ENCODE assay signal across 16 cellular contexts in genomic region chr6:18439581-18439980, GRCh38.
DNase-seq lines count a peak whose midpoint lies in the region; ATAC-seq and TF ChIP-seq lines count a peak whose summit lies in the region.
"Had no signal": no experiment of that assay in that cellular context is flagged by ENCODE, and none has a peak within 500 bp of the region (broad histone marks: within the 10 kb centered on the region; RNA-seq: fewer than 3 reads in every experiment).

No MANE protein-coding gene starts in this region.

- H3K4me1 Mint-ChIP-seq in stimulated activated effector memory CD8-positive, alpha-beta T cell treated with anti-CD3 and anti-CD28 coated beads, Interleukin-12 subunit alpha, Interleukin-12 subunit beta, amount 100 ng/mL, for 72 hours: no peaks in the 10 kb centered on the region
- H3K4me1 Mint-ChIP-seq: CD4-positive, alpha-beta memory T cell had no signal

- no peak for TF ChIP-seq CTCF in HEK293 (tag by site-specific recombination; IDR thresholded peaks at IDR 0.05)
- TF ChIP-seq CTCF in Loucy (conservative IDR thresholded peaks at IDR 0.05; ENCODE audit: low read length): no peak
- no peak for TF ChIP-seq CTCF in coronary artery (IDR thresholded peaks at IDR 0.05)

- H3K36me3 ChIP-seq in HEK293 (ENCODE audit: control insufficient read depth in 2 of 2, insufficient read depth in 1 of 2, low read length in 2 of 2) (no peaks in the 10 kb centered on the region), Loucy (ENCODE audit: insufficient read depth, low read length) (no peaks in the 10 kb centered on the region)
- H3K36me3 ChIP-seq: SJCRH30 had no signal

- DNase-seq in iris pigment epithelial cell (ENCODE audit: low read depth) (peak; percentile 17), coronary artery (ENCODE audit: low spot score) (no peak), dedifferentiated amniotic fluid mesenchymal stem cell (ENCODE audit: extremely low spot score) (no peak)
- DNase-seq in stimulated activated effector memory CD8-positive, alpha-beta T cell treated with anti-CD3 and anti-CD28 coated beads, Interleukin-12 subunit alpha, Interleukin-12 subunit beta, amount 100 ng/mL, for 72 hours (ENCODE audit: low spot score in 2 of 2): no peak
- DNase-seq in stimulated activated CD4-positive, alpha-beta T cell treated with anti-CD3 and anti-CD28 coated beads, Interleukin-15, amount 100 ng/mL, for 24 hours: no peak
- DNase-seq: Calu3; CD4-positive, alpha-beta memory T cell; H7; NCI-H187; NCI-H2171 treated with DMSO at 0.1 percent for 48 hours; NCI-H748 treated with DMSO at 0.1 percent for 48 hours; SJCRH30 had no signal

- no peaks in the 10 kb centered on the region for H3K4me1 ChIP-seq in HEK293 (ENCODE audit: control insufficient read depth, insufficient read depth, low read length)
- peaks cover 23% of the 10 kb centered on the region for H3K4me1 ChIP-seq in Loucy (ENCODE audit: insufficient read depth, low read length, poor library complexity, severe bottlenecking)
- H3K4me1 ChIP-seq: SJCRH30 had no signal

- H3K4me3 ChIP-seq in HEK293 (ENCODE audit: low read depth, low read length) (no peak overlapping the region), Loucy (ENCODE audit: low read length, poor library complexity, severe bottlenecking) (no peak overlapping the region), coronary artery (no peak overlapping the region)
- H3K4me3 ChIP-seq: SJCRH30 had no signal

- no peak overlapping the region for H3K9ac ChIP-seq in Loucy (ENCODE audit: low read depth, low read length, poor library complexity, severe bottlenecking)

- peak; percentile 43 for ATAC-seq in stimulated activated effector memory CD8-positive, alpha-beta T cell treated with anti-CD3 and anti-CD28 coated beads, Interleukin-12 subunit alpha, Interleukin-12 subunit beta, amount 100 ng/mL, for 72 hours

- H3K79me2 ChIP-seq in Loucy (ENCODE audit: insufficient read depth, low read length): no peaks in the 10 kb centered on the region

- H3K9me3 ChIP-seq in HEK293 (ENCODE audit: control insufficient read depth, insufficient read depth, low read depth, low read length): no peaks in the 10 kb centered on the region
- H3K9me3 ChIP-seq in Loucy (ENCODE audit: insufficient read depth, low read depth, low read length): no peaks in the 10 kb centered on the region
- H3K9me3 ChIP-seq: SJCRH30 had no signal

- no peaks in the 10 kb centered on the region; the same call in 1 of the 2 replicates for H3F3A ChIP-seq in Loucy (ENCODE audit: low read depth)

- CTCF ChIA-PET in HEK293 (lab: Yijun Ruan, JAX): interaction anchor here (0.7 kb wide), 1 partner anchor 299 kb away, joined by 4 read pairs; no protein-coding TSS in a partner anchor

- peak overlapping the region; percentile 35 for H3K4me2 ChIP-seq in Loucy (ENCODE audit: low read depth, low read length, poor library complexity, severe bottlenecking)

- H3K9me2 ChIP-seq in Loucy (replicated peaks; ENCODE audit: low read depth, low read length): no peaks in the 10 kb centered on the region

- H3K4me3 Mint-ChIP-seq in stimulated activated effector memory CD8-positive, alpha-beta T cell treated with anti-CD3 and anti-CD28 coated beads, Interleukin-12 subunit alpha, Interleukin-12 subunit beta, amount 100 ng/mL, for 72 hours: no peak overlapping the region
- H3K4me3 Mint-ChIP-seq: CD4-positive, alpha-beta memory T cell; IgD-negative memory B cell had no signal

- no peak overlapping the region for H2AFZ ChIP-seq in Loucy (ENCODE audit: low read length)

- POLR2A ChIA-PET in HEK293 (lab: Yijun Ruan, JAX): no interaction called here

- no peaks in the 10 kb centered on the region for H3K36me3 Mint-ChIP-seq in stimulated activated effector memory CD8-positive, alpha-beta T cell treated with anti-CD3 and anti-CD28 coated beads, Interleukin-12 subunit alpha, Interleukin-12 subunit beta, amount 100 ng/mL, for 72 hours
- H3K36me3 Mint-ChIP-seq: CD4-positive, alpha-beta memory T cell had no signal

- no peaks in the 10 kb centered on the region for H3K27me3 ChIP-seq in Loucy (ENCODE audit: insufficient read depth, low read length, poor library complexity, severe bottlenecking)
- H3K27me3 ChIP-seq: SJCRH30 had no signal

- H3K27ac ChIP-seq in HEK293 (ENCODE audit: extremely low read depth, low read depth, low read length) (no peak overlapping the region), coronary artery (no peak overlapping the region)
- H3K27ac ChIP-seq: HL-60, SJCRH30 had no signal

- H4K20me1 ChIP-seq in Loucy (ENCODE audit: insufficient read depth, low read length, poor library complexity, severe bottlenecking): no peaks in the 10 kb centered on the region

- H3K9me3 Mint-ChIP-seq in stimulated activated effector memory CD8-positive, alpha-beta T cell treated with anti-CD3 and anti-CD28 coated beads, Interleukin-12 subunit alpha, Interleukin-12 subunit beta, amount 100 ng/mL, for 72 hours: no peaks in the 10 kb centered on the region
- H3K9me3 Mint-ChIP-seq: CD4-positive, alpha-beta memory T cell; IgD-negative memory B cell had no signal

- no peak overlapping the region for H3K27ac Mint-ChIP-seq in stimulated activated effector memory CD8-positive, alpha-beta T cell treated with anti-CD3 and anti-CD28 coated beads, Interleukin-12 subunit alpha, Interleukin-12 subunit beta, amount 100 ng/mL, for 72 hours
- H3K27ac Mint-ChIP-seq: CD4-positive, alpha-beta memory T cell; IgD-negative memory B cell had no signal

TF ChIP-seq in HEK293, 187 proteins besides CTCF, POLR2A, EP300 and RAD21:
- TF ChIP-seq ZSCAN4 (tag by site-specific recombination; IDR thresholded peaks at IDR 0.05): no peak
- no peak for TF ChIP-seq ZBTB10 (tag by site-specific recombination; IDR thresholded peaks at IDR 0.05)
- TF ChIP-seq ZBTB6 (tag by site-specific recombination; IDR thresholded peaks at IDR 0.05): no peak
- TF ChIP-seq ZNF146 (tag by site-specific recombination; IDR thresholded peaks at IDR 0.05): no peak
- TF ChIP-seq PRDM6 (tag by site-specific recombination; IDR thresholded peaks at IDR 0.05): peak; percentile 35; the same call in 1 of the 2 replicates
- no peak for TF ChIP-seq KLF1 (tag by site-specific recombination; IDR thresholded peaks at IDR 0.05)
- TF ChIP-seq ZNF555 (tag by site-specific recombination; conservative IDR thresholded peaks at IDR 0.05): no peak
- no peak for TF ChIP-seq KLF7 (tag by site-specific recombination; IDR thresholded peaks at IDR 0.05; ENCODE audit: borderline replicate concordance)
TF ChIP-seq in HEK293: peak in this region for 1.
